In genomic region chr4:70902577-70903281, GRCh38 we compare ENCODE assay signal across 8 cellular contexts. TPM values are rescaled to one million over a fixed set of nuclear protein-coding genes. Genes with fewer than 3 reads are reported as not detected.
DNase-seq lines count a peak whose midpoint lies in the region; ATAC-seq and TF ChIP-seq lines count a peak whose summit lies in the region.

No MANE protein-coding gene starts in this region.

- H3K27me3 ChIP-seq in SK-N-SH (ENCODE audit: insufficient read depth) (no peaks in the 10 kb centered on the region), colonic mucosa (no peaks in the 10 kb centered on the region), liver (ENCODE audit: control insufficient read depth in 4 of 4, insufficient read depth in 4 of 4, low read length in 3 of 4) (no peaks in the 10 kb centered on the region), subcutaneous abdominal adipose tissue (ENCODE audit: control insufficient read depth in 5 of 5, insufficient read depth in 4 of 5, low read length in 5 of 5) (no peaks in the 10 kb centered on the region)

- POLR2A ChIA-PET in SK-N-SH (lab: Yijun Ruan, JAX): interaction anchor here (1.0 to 1.8 kb wide), 4 partner anchors 64 to 197 kb away, joined by 5 to 15 read pairs (median 9); partner anchors contain the start of genes DCK, GRSF1 and RUFY3

- DNase-seq in COLO829 (ENCODE audit: low spot score) (peak; percentile 12), GM19238 (ENCODE audit: insufficient read length, low spot score) (peak; percentile 46), SK-N-SH (no peak), colonic mucosa (peak; percentile 34), GF-D8 (lab: John Stamatoyannopoulos, UW) (no peak)

- H3K9ac ChIP-seq in SK-N-SH (peak overlapping the region; percentile 90), colonic mucosa (ENCODE audit: low read depth in 2 of 2, low read length in 2 of 2) (peak overlapping the region; percentile 77 to 83), liver (ENCODE audit: low read depth in 1 of 2, low read length in 2 of 2) (peak overlapping the region; percentile 62 to 74), subcutaneous abdominal adipose tissue (ENCODE audit: low read length in 5 of 5) (peak overlapping the region; percentile 80 to 91 (median 83))

- ATAC-seq in HG03175 (IDR thresholded peaks at IDR 0.05; ENCODE audit: unreplicated experiment): peak; percentile 50

- peaks cover 13% of the 10 kb centered on the region for H3F3A ChIP-seq in SK-N-SH (replicated peaks; ENCODE audit: insufficient read depth)

- H3K9me2 ChIP-seq in SK-N-SH: no peaks in the 10 kb centered on the region

- CTCF ChIA-PET in SK-N-SH (lab: Yijun Ruan, JAX): interaction anchor here (1.0 to 1.5 kb wide), 6 partner anchors 20 to 101 kb away, joined by 3 to 5 read pairs (median 3); partner anchors contain the start of gene DCK

- 3% methylated on average over 24 of the region's 48 CpGs for WGBS in SK-N-SH (ENCODE audit: low lambda C conversion rate)
- under 1% methylated on average over 48 of the region's 48 CpGs for WGBS in liver

- peak overlapping the region; percentile 98 for H2AFZ ChIP-seq in SK-N-SH (ENCODE audit: low read depth)

- peak overlapping the region; percentile 77 to 88 for H3K27ac ChIP-seq in SK-N-SH (ENCODE audit: low read depth in 2 of 2, low read length in 1 of 2)
- H3K27ac ChIP-seq in colonic mucosa: peak overlapping the region; percentile 76
- peak overlapping the region; percentile 69 to 74 for H3K27ac ChIP-seq in liver (ENCODE audit: low read depth in 1 of 2, low read length in 2 of 2)
- H3K27ac ChIP-seq in subcutaneous abdominal adipose tissue (ENCODE audit: low read depth, low read length): peak overlapping the region; percentile 77

- H4K20me1 ChIP-seq in SK-N-SH (ENCODE audit: insufficient read depth): peaks cover 10% of the 10 kb centered on the region; the same call in 1 of the 2 replicates

- H3K9me3 ChIP-seq in SK-N-SH (no peaks in the 10 kb centered on the region), colonic mucosa (no peaks in the 10 kb centered on the region), liver (ENCODE audit: control insufficient read depth in 4 of 4, low read length in 3 of 4) (no peaks in the 10 kb centered on the region), subcutaneous abdominal adipose tissue (ENCODE audit: control insufficient read depth in 5 of 5, low read length in 5 of 5) (no peaks in the 10 kb centered on the region)

- TF ChIP-seq EP300 in SK-N-SH (IDR thresholded peaks at IDR 0.05; ENCODE audit: borderline replicate concordance in 1 of 2, low read depth in 1 of 2, low read length in 1 of 2): no peak

- H3K4me3 ChIP-seq in SK-N-SH (ENCODE audit: low read depth in 2 of 2, low read length in 1 of 2): peak overlapping the region; percentile 77 to 99
- H3K4me3 ChIP-seq in colonic mucosa: peak overlapping the region; percentile 76
- H3K4me3 ChIP-seq in liver (ENCODE audit: low read depth in 1 of 3, low read length in 3 of 3): peak overlapping the region; percentile 81 to 95 (median 85)
- H3K4me3 ChIP-seq in subcutaneous abdominal adipose tissue (ENCODE audit: low read depth in 1 of 5, low read length in 5 of 5): peak overlapping the region; percentile 76 to 96 (median 90)

- H3K36me3 ChIP-seq in SK-N-SH (replicated peaks in 1 of 2; ENCODE audit: control insufficient read depth in 1 of 2, insufficient read depth in 2 of 2, low read length in 1 of 2) (peaks cover 4 to 11% of the 10 kb centered on the region in 2 experiments), colonic mucosa (no peaks in the 10 kb centered on the region), liver (ENCODE audit: control insufficient read depth in 4 of 4, insufficient read depth in 3 of 4, low read depth in 1 of 4, low read length in 3 of 4) (peaks cover 0 to 3% (median 0%) of the 10 kb centered on the region in 4 donors), subcutaneous abdominal adipose tissue (ENCODE audit: control insufficient read depth in 5 of 5, insufficient read depth in 5 of 5, low read length in 5 of 5) (peaks cover 2 to 4% (median 3%) of the 10 kb centered on the region in 5 donors)

- intact Hi-C loops in colonic mucosa (cut with DNase I): loop anchor here (10.0 kb wide), 1 partner anchor 92 kb away; the partner anchor contains the start of gene DCK

- peak overlapping the region; percentile 96 for H3K4me2 ChIP-seq in SK-N-SH

- TF ChIP-seq RAD21 in SK-N-SH (IDR thresholded peaks at IDR 0.05; ENCODE audit: low read length) (no peak), liver (IDR thresholded peaks at IDR 0.05) (no peak)

- peaks cover 59% of the 10 kb centered on the region for H3K79me2 ChIP-seq in SK-N-SH (ENCODE audit: insufficient read depth)

- TF ChIP-seq CTCF in SK-N-SH (IDR thresholded peaks at IDR 0.05) (no peak; the same call in 1 of the 2 replicates), colonic mucosa (IDR thresholded peaks at IDR 0.05) (no peak), liver (IDR thresholded peaks at IDR 0.05; ENCODE audit: low read depth, low read length, missing input control) (no peak)

- H3K4me1 ChIP-seq in SK-N-SH (ENCODE audit: control insufficient read depth in 1 of 2, insufficient read depth in 2 of 2, low read depth in 1 of 2, low read length in 1 of 2) (peaks cover 0 to 2% of the 10 kb centered on the region in 2 experiments; a peak in 3 of 4 replicates), colonic mucosa (no peaks in the 10 kb centered on the region), liver (ENCODE audit: control insufficient read depth in 4 of 4, insufficient read depth in 4 of 4, low read length in 3 of 4) (peaks cover 0 to 16% (median 8%) of the 10 kb centered on the region in 4 donors), subcutaneous abdominal adipose tissue (ENCODE audit: control insufficient read depth in 5 of 5, insufficient read depth in 5 of 5, low read length in 5 of 5) (peaks cover 3 to 19% (median 17%) of the 10 kb centered on the region in 5 donors)

TF ChIP-seq in SK-N-SH, 30 proteins besides CTCF, POLR2A, EP300 and RAD21:
- TF ChIP-seq USF1 (IDR thresholded peaks at IDR 0.05; ENCODE audit: borderline replicate concordance, low read depth) (no peak), MAX (IDR thresholded peaks at IDR 0.05; ENCODE audit: low read depth) (0 out of 2 replicates have a peak, but pooled peaks have one; percentile 9), USF2 (IDR thresholded peaks at IDR 0.05; ENCODE audit: borderline replicate concordance, low read depth, low read length) (no peak), MXI1 (IDR thresholded peaks at IDR 0.05; ENCODE audit: low read depth, low read length) (no peak), ELF1 (IDR thresholded peaks at IDR 0.05) (no peak)

TF ChIP-seq in liver, 16 proteins besides CTCF, POLR2A, EP300 and RAD21 (continues in another document):
- no peak for TF ChIP-seq HNF4G (IDR thresholded peaks at IDR 0.05)
- no peak for TF ChIP-seq NR2F2 (IDR thresholded peaks at IDR 0.05)
- no peak for TF ChIP-seq FOXA1 (IDR thresholded peaks at IDR 0.05)
- no peak for TF ChIP-seq JUND (IDR thresholded peaks at IDR 0.05)
- no peak for TF ChIP-seq REST (IDR thresholded peaks at IDR 0.05)
- no peak for TF ChIP-seq HNF4A (conservative IDR thresholded peaks at IDR 0.05)
- no peak for TF ChIP-seq YY1 (IDR thresholded peaks at IDR 0.05)
- no peak for TF ChIP-seq ATF3 (IDR thresholded peaks at IDR 0.05)
- no peak for TF ChIP-seq ZBTB33 (IDR thresholded peaks at IDR 0.05)
- TF ChIP-seq GABPA (IDR thresholded peaks at IDR 0.05 in 1 of 2, conservative IDR thresholded peaks at IDR 0.05 in 1 of 2): no peak

RNA-seq across cellular contexts. Expression of gene MOB1B, which starts 0.6 kb away (rescaled TPM):
- polyA plus RNA-seq in SK-N-SH (2012; rRNA removed) (2.9 and 4.6 TPM in 2 replicates), liver (1 to 10 TPM; 2.1 to 2.4 TPM)
- polyA plus RNA-seq in SK-N-SH (2012; cell fraction: cytosol; rRNA removed): 5.3 and 6.4 TPM in 2 replicates
- polyA plus RNA-seq in SK-N-SH (2012; cell fraction: nucleus; rRNA removed): 2.3 and 5.5 TPM in 2 replicates
- total RNA-seq in colonic mucosa (10 to 100 TPM; 11.0 to 15.6 TPM), liver (10 to 100 TPM in 1 of 2 donors, 1 to 10 TPM in 1; 5.0 to 69.0 TPM)

Comparison
In these comparisons a context has a peak if more than half of its experiments do, and no peak if none do; other contexts are left out.
1. DNase-seq: peak in COLO829 (single experiment), GM19238 (single experiment) and colonic mucosa (single experiment); none in SK-N-SH (single experiment) and GF-D8 (single experiment).
2. Peak in every context shown above with its lines, with median percentiles within 50 percentile points of each other: H3K27ac ChIP-seq, H3K4me3 ChIP-seq and H3K9ac ChIP-seq.